In genomic region chr7:35260254-35260653, GRCh38 we compare ENCODE assay signal across 24 cellular contexts. TPM values are rescaled to one million over a fixed set of nuclear protein-coding genes. Genes with fewer than 3 reads are reported as not detected.
DNase-seq lines count a peak whose midpoint lies in the region; ATAC-seq and TF ChIP-seq lines count a peak whose summit lies in the region.
"Had no signal": no experiment of that assay in that cellular context is flagged by ENCODE, and none has a peak within 500 bp of the region (broad histone marks: within the 10 kb centered on the region; RNA-seq: fewer than 3 reads in every experiment).

No MANE protein-coding gene starts in this region.

- H2AFZ ChIP-seq in PC-9 = 0 out of 2 replicates have a peak overlapping the region, but pooled peaks have one; percentile 6
- H2AFZ ChIP-seq in smooth muscle cell (ENCODE audit: low read depth) = peak overlapping the region; percentile 83

- intact Hi-C loops in left cardiac atrium (cut with DNase I) = loop anchor here in 1 of 2 donors (5.0 to 10.0 kb wide), 2 partner anchors 115 to 162 kb away; no protein-coding TSS in a partner anchor
- intact Hi-C loops in PC-9 (cut with micrococcal nuclease; ENCODE audit: unreplicated experiment) = no loop called here
- intact Hi-C loops in activated T-helper 1 cell treated with anti-CD3 and anti-CD28 coated beads, Interleukin-12 subunit alpha, Interleukin-12 subunit beta, Interleukin-2, Interleukin-4 antibody, amounts not matched to agents 30 ng/mL and 10 ng/mL and 1 ng/mL, durations not matched to agents 14 hours and 24 hours and 36 hours (cut with micrococcal nuclease) = no loop called here

- no peak overlapping the region for H3K27ac Mint-ChIP-seq in activated T-helper 1 cell treated with anti-CD3 and anti-CD28 coated beads, Interleukin-12 subunit alpha, Interleukin-12 subunit beta, Interleukin-2, Interleukin-4 antibody, amounts not matched to agents 30 ng/mL and 10 ng/mL and 1 ng/mL, durations not matched to agents 14 hours and 24 hours and 36 hours
- H3K27ac Mint-ChIP-seq: CD8-positive, alpha-beta T cell; HFFc6 had no signal

- no peaks in the 10 kb centered on the region for H3F3A ChIP-seq in PC-9 (ENCODE audit: insufficient read depth, low read depth)
- H3F3A ChIP-seq in smooth muscle cell (ENCODE audit: low read depth) = peaks cover 5% of the 10 kb centered on the region

- H3K27me3 Mint-ChIP-seq in activated T-helper 1 cell treated with anti-CD3 and anti-CD28 coated beads, Interleukin-12 subunit alpha, Interleukin-12 subunit beta, Interleukin-2, Interleukin-4 antibody, amounts not matched to agents 30 ng/mL and 10 ng/mL and 1 ng/mL, durations not matched to agents 14 hours and 24 hours and 36 hours (ENCODE audit: insufficient read depth) = peaks cover 70% of the 10 kb centered on the region

- WGBS in smooth muscle cell (ENCODE audit: low lambda C conversion rate) = 13% methylated on average over 6 of the region's 6 CpGs

- H3K4me1 Mint-ChIP-seq in activated T-helper 1 cell treated with anti-CD3 and anti-CD28 coated beads, Interleukin-12 subunit alpha, Interleukin-12 subunit beta, Interleukin-2, Interleukin-4 antibody, amounts not matched to agents 30 ng/mL and 10 ng/mL and 1 ng/mL, durations not matched to agents 14 hours and 24 hours and 36 hours (ENCODE audit: low read depth) = no peaks in the 10 kb centered on the region

- POLR2A ChIA-PET in PC-9 (lab: Charles Lee; ENCODE audit: unreplicated experiment) = no interaction called here

- no peak overlapping the region for H3K9ac ChIP-seq in iPS-15b (ENCODE audit: low read depth, low read length)
- peak overlapping the region; percentile 81 for H3K9ac ChIP-seq in smooth muscle cell (ENCODE audit: low read depth)

- ATAC-seq in left cardiac atrium (no peak), GM18873 (IDR thresholded peaks at IDR 0.05; ENCODE audit: low FRiP score, unreplicated experiment) (no peak), GM18907 (IDR thresholded peaks at IDR 0.05; ENCODE audit: unreplicated experiment) (no peak)
- ATAC-seq: CD8-positive, alpha-beta T cell had no signal

- H3K4me3 ChIP-seq in right atrium auricular region = no peak overlapping the region
- no peak overlapping the region for H3K4me3 ChIP-seq in PC-9
- peak overlapping the region; percentile 66 for H3K4me3 ChIP-seq in iPS-15b (ENCODE audit: low read depth, low read length)
- no peak overlapping the region for H3K4me3 ChIP-seq in smooth muscle cell

- no peaks in the 10 kb centered on the region for H3K9me2 ChIP-seq in PC-9 (ENCODE audit: insufficient read depth)

- no peak overlapping the region for H3K4me3 Mint-ChIP-seq in activated T-helper 1 cell treated with anti-CD3 and anti-CD28 coated beads, Interleukin-12 subunit alpha, Interleukin-12 subunit beta, Interleukin-2, Interleukin-4 antibody, amounts not matched to agents 30 ng/mL and 10 ng/mL and 1 ng/mL, durations not matched to agents 14 hours and 24 hours and 36 hours
- H3K4me3 Mint-ChIP-seq: CD8-positive, alpha-beta T cell; HFFc6 had no signal

- H3K4me1 ChIP-seq in right atrium auricular region (peaks cover 0 to 38% of the 10 kb centered on the region in 2 donors), PC-9 (replicated peaks; ENCODE audit: insufficient read depth) (no peaks in the 10 kb centered on the region), iPS-15b (ENCODE audit: control insufficient read depth, insufficient read depth, low read length) (peaks cover 27% of the 10 kb centered on the region), smooth muscle cell (ENCODE audit: low read depth) (peaks cover 7% of the 10 kb centered on the region)

- H3K27me3 ChIP-seq in right atrium auricular region (no peaks in the 10 kb centered on the region), PC-9 (ENCODE audit: insufficient read depth, low read depth) (no peaks in the 10 kb centered on the region), iPS-15b (ENCODE audit: control insufficient read depth, insufficient read depth, low read length) (peaks cover 92% of the 10 kb centered on the region), smooth muscle cell (ENCODE audit: low read depth) (peaks cover 19% of the 10 kb centered on the region)

- BruUV-seq in PC-9 (replicated peaks; lab: Mats Ljungman, UMichigan) = no TSS peak

- peaks cover 6% of the 10 kb centered on the region for H3K9me3 Mint-ChIP-seq in activated T-helper 1 cell treated with anti-CD3 and anti-CD28 coated beads, Interleukin-12 subunit alpha, Interleukin-12 subunit beta, Interleukin-2, Interleukin-4 antibody, amounts not matched to agents 30 ng/mL and 10 ng/mL and 1 ng/mL, durations not matched to agents 14 hours and 24 hours and 36 hours
- H3K9me3 Mint-ChIP-seq: CD8-positive, alpha-beta T cell had no signal

- H3K9me3 ChIP-seq in right atrium auricular region = no peaks in the 10 kb centered on the region
- no peaks in the 10 kb centered on the region for H3K9me3 ChIP-seq in PC-9 (ENCODE audit: insufficient read depth, low read depth)
- no peaks in the 10 kb centered on the region for H3K9me3 ChIP-seq in iPS-15b (ENCODE audit: control insufficient read depth, insufficient read depth, low read length)
- no peaks in the 10 kb centered on the region for H3K9me3 ChIP-seq in smooth muscle cell (replicated peaks; ENCODE audit: low read depth)

- H3K36me3 Mint-ChIP-seq in activated T-helper 1 cell treated with anti-CD3 and anti-CD28 coated beads, Interleukin-12 subunit alpha, Interleukin-12 subunit beta, Interleukin-2, Interleukin-4 antibody, amounts not matched to agents 30 ng/mL and 10 ng/mL and 1 ng/mL, durations not matched to agents 14 hours and 24 hours and 36 hours (ENCODE audit: low read depth) = peaks cover 3% of the 10 kb centered on the region
- H3K36me3 Mint-ChIP-seq: CD8-positive, alpha-beta T cell had no signal

- peak overlapping the region; percentile 88 to 95 for H3K27ac ChIP-seq in right atrium auricular region
- H3K27ac ChIP-seq in PC-9 = no peak overlapping the region
- peak overlapping the region; percentile 95 for H3K27ac ChIP-seq in smooth muscle cell (ENCODE audit: low read depth)

- H4K20me1 ChIP-seq in PC-9 (ENCODE audit: insufficient read depth) (no peaks in the 10 kb centered on the region), smooth muscle cell (ENCODE audit: low read depth) (no peaks in the 10 kb centered on the region)

- no peaks in the 10 kb centered on the region for H3K36me3 ChIP-seq in right atrium auricular region
- no peaks in the 10 kb centered on the region for H3K36me3 ChIP-seq in PC-9 (ENCODE audit: low read depth)
- no peaks in the 10 kb centered on the region for H3K36me3 ChIP-seq in iPS-15b (ENCODE audit: control insufficient read depth, insufficient read depth, low read length)
- H3K36me3 ChIP-seq in smooth muscle cell (ENCODE audit: low read depth) = no peaks in the 10 kb centered on the region

- H3K4me2 ChIP-seq in PC-9 (no peak overlapping the region), smooth muscle cell (peak overlapping the region; percentile 86)

- H3K79me2 ChIP-seq in PC-9 (ENCODE audit: low read depth) (no peaks in the 10 kb centered on the region), smooth muscle cell (ENCODE audit: low read depth) (peaks cover 50% of the 10 kb centered on the region)

- CTCF ChIA-PET in PC-9 (lab: Charles Lee) = no interaction called here

- TF ChIP-seq CTCF in right atrium auricular region (IDR thresholded peaks at IDR 0.05) (no peak), PC-9 (conservative IDR thresholded peaks at IDR 0.05) (no peak), smooth muscle cell (IDR thresholded peaks at IDR 0.05; ENCODE audit: borderline replicate concordance, insufficient read depth, poor library complexity, severe bottlenecking) (no peak)

- DNase-seq in right atrium auricular region (ENCODE audit: low spot score) = no peak
- no peak for DNase-seq in left cardiac atrium
- no peak for DNase-seq in PC-9
- DNase-seq in smooth muscle cell (lab: John Stamatoyannopoulos, UW; ENCODE audit: unreplicated experiment) = no peak
- no peak for DNase-seq in activated T-helper 1 cell treated with anti-CD3 and anti-CD28 coated beads, Interleukin-12 subunit alpha, Interleukin-12 subunit beta, Interleukin-2, Interleukin-4 antibody, amounts not matched to agents 30 ng/mL and 10 ng/mL and 1 ng/mL, durations not matched to agents 14 hours and 24 hours and 36 hours (ENCODE audit: low spot score)
- DNase-seq: AML-193; C1 segment of cervical spinal cord; CD8-positive, alpha-beta T cell; DND-41; HFFc6; Kasumi-1; NCI-H1417; NCI-H1694 treated with DMSO at 0.1 percent for 48 hours; NCI-H2081 treated with DMSO at 0.1 percent for 48 hours; NCI-H2171 treated with DMSO at 0.1 percent for 48 hours; NCI-H524 treated with DMSO at 0.1 percent for 48 hours; NCI-H82; Right ventricle myocardium superior had no signal

RNA-seq across cellular contexts. Expression of gene TBX20, which starts 6.4 kb away (rescaled TPM):
- total RNA-seq in right atrium auricular region (100 to 1,000 TPM; 132 to 140 TPM), left cardiac atrium (100 to 1,000 TPM; 109 to 126 TPM), PC-9 (2021) (1.1 and 1.7 TPM in 2 replicates), smooth muscle cell (58.4 and 71.1 TPM in 2 replicates)
- 4.3 and 5.0 TPM in 2 replicates for polyA plus RNA-seq in smooth muscle cell
- 0.15 and 0.23 TPM in 2 replicates for total RNA-seq in activated T-helper 1 cell treated with anti-CD3 and anti-CD28 coated beads, Interleukin-12 subunit alpha, Interleukin-12 subunit beta, Interleukin-2, Interleukin-4 antibody, amounts not matched to agents 30 ng/mL and 10 ng/mL and 1 ng/mL, durations not matched to agents 14 hours and 24 hours and 36 hours
- total RNA-seq: CD8-positive, alpha-beta T cell; G401; HFFc6; MCF 10A had no signal
- polyA plus RNA-seq: AG04450 had no signal

Comparison
In these comparisons a context has a peak if more than half of its experiments do, and no peak if none do; other contexts are left out.
1. RNA of gene TBX20, which starts 6.4 kb away (total RNA-seq): 132 to 140 TPM in right atrium auricular region, 109 to 126 TPM in left cardiac atrium and 58.4 to 71.1 TPM in smooth muscle cell; 1.1 to 1.7 TPM in PC-9 and 0.15 to 0.23 TPM in activated T-helper 1 cell treated with anti-CD3 and anti-CD28 coated beads, Interleukin-12 subunit alpha, Interleukin-12 subunit beta, Interleukin-2, Interleukin-4 antibody, amounts not matched to agents 30 ng/mL and 10 ng/mL and 1 ng/mL, durations not matched to agents 14 hours and 24 hours and 36 hours; every median in the first group is over 10 times any median in the second.